Comparison of ENCODE assay signal across 16 cellular contexts in genomic region chr9:94096819-94097577, GRCh38. TPM values are rescaled to one million over a fixed set of nuclear protein-coding genes. Genes with fewer than 3 reads are reported as not detected.
DNase-seq lines count a peak whose midpoint lies in the region; ATAC-seq and TF ChIP-seq lines count a peak whose summit lies in the region.
"Had no signal": no experiment of that assay in that cellular context is flagged by ENCODE, and none has a peak within 500 bp of the region (broad histone marks: within the 10 kb centered on the region; RNA-seq: fewer than 3 reads in every experiment).

No MANE protein-coding gene starts in this region.

- ATAC-seq in RWPE2 (ENCODE audit: low read depth) (peak; percentile 87), left lobe of liver (no peak)
- ATAC-seq: natural killer cell had no signal

- TF ChIP-seq EP300 in esophagus muscularis mucosa (IDR thresholded peaks at IDR 0.05) = no peak

- H3K4me3 ChIP-seq in RWPE2 (ENCODE audit: severe bottlenecking) = no peak overlapping the region
- no peak overlapping the region for H3K4me3 ChIP-seq in esophagus muscularis mucosa
- H3K4me3 ChIP-seq in effector memory CD4-positive, alpha-beta T cell (ENCODE audit: insufficient read depth, low read depth, low read length, poor library complexity, severe bottlenecking) = no peak overlapping the region
- H3K4me3 ChIP-seq: adrenal gland, prostate gland, stomach, vagina had no signal

- no peaks in the 10 kb centered on the region for H3K36me3 Mint-ChIP-seq in T-helper 2 cell treated with Interferon-gamma antibody and Interleukin-4, amounts not matched to agents 5 μg/mL and 100 μg/mL, for 36 hours (ENCODE audit: low read depth)
- H3K36me3 Mint-ChIP-seq: natural killer cell had no signal

- 92% methylated on average over 9 of the region's 9 CpGs for WGBS in esophagus muscularis mucosa

- H3K4me3 Mint-ChIP-seq in T-helper 2 cell treated with Interferon-gamma antibody and Interleukin-4, amounts not matched to agents 5 μg/mL and 100 μg/mL, for 36 hours = no peak overlapping the region
- H3K4me3 Mint-ChIP-seq: CD8-positive, alpha-beta memory T cell; natural killer cell had no signal

- DNase-seq in stimulated activated CD4-positive, alpha-beta T cell treated with anti-CD3 and anti-CD28 coated beads, Interleukin-15, amount 100 ng/mL, for 24 hours = peak; percentile 8
- no peak for DNase-seq in stimulated activated CD4-positive, alpha-beta T cell treated with anti-CD3 and anti-CD28 coated beads, Interleukin-4, amount 100 ng/mL, for 24 hours
- DNase-seq in RWPE2 (ENCODE audit: low spot score) = peak; percentile 70
- DNase-seq in esophagus muscularis mucosa (ENCODE audit: extremely low spot score) = peak; percentile 8
- no peak for DNase-seq in T-helper 2 cell treated with Interferon-gamma antibody and Interleukin-4, amounts not matched to agents 5 μg/mL and 100 μg/mL, for 36 hours (ENCODE audit: low spot score)
- no peak for DNase-seq in left lobe of liver (ENCODE audit: low spot score)
- no peak for DNase-seq in effector memory CD4-positive, alpha-beta T cell
- DNase-seq in SK-N-DZ (ENCODE audit: low spot score) = no peak
- DNase-seq: activated CD4-positive, alpha-beta T cell treated with anti-CD3 and anti-CD28 coated beads, Interleukin-2, amount 50 U/mL, for 4 hours; adrenal gland; CD8-positive, alpha-beta memory T cell; natural killer cell; NCI-H1694; stomach had no signal

- no peak for TF ChIP-seq POLR2A in esophagus muscularis mucosa (IDR thresholded peaks at IDR 0.05; ENCODE audit: low read depth)

- H3K4me1 ChIP-seq in RWPE2 (ENCODE audit: insufficient read depth, poor library complexity, severe bottlenecking) (peaks cover 43% of the 10 kb centered on the region), esophagus muscularis mucosa (no peaks in the 10 kb centered on the region)
- H3K4me1 ChIP-seq in effector memory CD4-positive, alpha-beta T cell (ENCODE audit: control insufficient read depth, insufficient read depth, low read length, poor library complexity, severe bottlenecking) = no peaks in the 10 kb centered on the region
- H3K4me1 ChIP-seq: adrenal gland, prostate gland, stomach, vagina had no signal

- H3K36me3 ChIP-seq in RWPE2 (ENCODE audit: low read depth) (peaks cover 10% of the 10 kb centered on the region; the same call in 1 of the 2 replicates), esophagus muscularis mucosa (peaks cover 3 to 38% (median 23%) of the 10 kb centered on the region in 4 donors)
- no peaks in the 10 kb centered on the region for H3K36me3 ChIP-seq in effector memory CD4-positive, alpha-beta T cell (ENCODE audit: control insufficient read depth, insufficient read depth, low read length)
- H3K36me3 ChIP-seq: adrenal gland, prostate gland, vagina had no signal

- no peaks in the 10 kb centered on the region for H3K27me3 Mint-ChIP-seq in T-helper 2 cell treated with Interferon-gamma antibody and Interleukin-4, amounts not matched to agents 5 μg/mL and 100 μg/mL, for 36 hours (ENCODE audit: low read depth)
- H3K27me3 Mint-ChIP-seq: CD8-positive, alpha-beta memory T cell had no signal

- H3K27ac ChIP-seq in RWPE2 (ENCODE audit: poor library complexity, severe bottlenecking) (peak overlapping the region; percentile 71), esophagus muscularis mucosa (replicated peaks in 1 of 4) (no peak overlapping the region)
- no peak overlapping the region for H3K27ac ChIP-seq in effector memory CD4-positive, alpha-beta T cell (ENCODE audit: insufficient read depth, low read length, poor library complexity, severe bottlenecking)
- H3K27ac ChIP-seq: adrenal gland, prostate gland, stomach, vagina had no signal

- intact Hi-C loops in esophagus muscularis mucosa (cut with DNase I) = no loop called here

- H3K27ac Mint-ChIP-seq in T-helper 2 cell treated with Interferon-gamma antibody and Interleukin-4, amounts not matched to agents 5 μg/mL and 100 μg/mL, for 36 hours = no peak overlapping the region
- H3K27ac Mint-ChIP-seq: natural killer cell had no signal

- no peaks in the 10 kb centered on the region for H3K9me3 Mint-ChIP-seq in T-helper 2 cell treated with Interferon-gamma antibody and Interleukin-4, amounts not matched to agents 5 μg/mL and 100 μg/mL, for 36 hours
- H3K9me3 Mint-ChIP-seq: CD8-positive, alpha-beta memory T cell; natural killer cell had no signal

- H3K9me3 ChIP-seq in RWPE2 (ENCODE audit: severe bottlenecking) (no peaks in the 10 kb centered on the region), esophagus muscularis mucosa (no peaks in the 10 kb centered on the region)
- H3K9me3 ChIP-seq in effector memory CD4-positive, alpha-beta T cell (ENCODE audit: control insufficient read depth, low read length) = no peaks in the 10 kb centered on the region
- H3K9me3 ChIP-seq: adrenal gland, prostate gland, stomach, vagina had no signal

- peaks cover 8% of the 10 kb centered on the region for H3K4me1 Mint-ChIP-seq in T-helper 2 cell treated with Interferon-gamma antibody and Interleukin-4, amounts not matched to agents 5 μg/mL and 100 μg/mL, for 36 hours (ENCODE audit: low read depth)

- TF ChIP-seq CTCF in RWPE2 (IDR thresholded peaks at IDR 0.05; ENCODE audit: poor library complexity, severe bottlenecking) (no peak), esophagus muscularis mucosa (IDR thresholded peaks at IDR 0.05) (no peak)

- H3K27me3 ChIP-seq in RWPE2 (ENCODE audit: insufficient read depth, poor library complexity, severe bottlenecking) (no peaks in the 10 kb centered on the region), esophagus muscularis mucosa (no peaks in the 10 kb centered on the region)
- H3K27me3 ChIP-seq in effector memory CD4-positive, alpha-beta T cell (replicated peaks; ENCODE audit: control insufficient read depth, insufficient read depth, low read length, poor library complexity, severe bottlenecking) = no peaks in the 10 kb centered on the region
- H3K27me3 ChIP-seq: adrenal gland, stomach, vagina had no signal

RNA-seq across cellular contexts. Expression of gene PTPDC1, which starts 12.7 kb away (rescaled TPM):
- total RNA-seq in esophagus muscularis mucosa = 10 to 100 TPM; 15.4 to 21.6 (median 17.8) TPM
- 1.1 TPM for total RNA-seq in left lobe of liver
- 12.6 and 15.4 TPM in 2 replicates for polyA plus RNA-seq in SK-N-DZ (2014; cell fraction: cytosol; rRNA removed)
- 26.7 and 35.5 TPM in 2 replicates for polyA plus RNA-seq in SK-N-DZ (2014; cell fraction: nucleus; rRNA removed)

Comparison
In these comparisons a context has a peak if more than half of its experiments do, and no peak if none do; other contexts are left out.
1. DNase-seq: peak in stimulated activated CD4-positive, alpha-beta T cell treated with anti-CD3 and anti-CD28 coated beads, Interleukin-15, amount 100 ng/mL, for 24 hours (single experiment), RWPE2 (single experiment) and esophagus muscularis mucosa (single experiment); none in stimulated activated CD4-positive, alpha-beta T cell treated with anti-CD3 and anti-CD28 coated beads, Interleukin-4, amount 100 ng/mL, for 24 hours (single experiment), T-helper 2 cell treated with Interferon-gamma antibody and Interleukin-4, amounts not matched to agents 5 μg/mL and 100 μg/mL, for 36 hours (single experiment), left lobe of liver (single experiment), effector memory CD4-positive, alpha-beta T cell (0 of 3) and SK-N-DZ (single experiment).